In the genomic region with DNA sequence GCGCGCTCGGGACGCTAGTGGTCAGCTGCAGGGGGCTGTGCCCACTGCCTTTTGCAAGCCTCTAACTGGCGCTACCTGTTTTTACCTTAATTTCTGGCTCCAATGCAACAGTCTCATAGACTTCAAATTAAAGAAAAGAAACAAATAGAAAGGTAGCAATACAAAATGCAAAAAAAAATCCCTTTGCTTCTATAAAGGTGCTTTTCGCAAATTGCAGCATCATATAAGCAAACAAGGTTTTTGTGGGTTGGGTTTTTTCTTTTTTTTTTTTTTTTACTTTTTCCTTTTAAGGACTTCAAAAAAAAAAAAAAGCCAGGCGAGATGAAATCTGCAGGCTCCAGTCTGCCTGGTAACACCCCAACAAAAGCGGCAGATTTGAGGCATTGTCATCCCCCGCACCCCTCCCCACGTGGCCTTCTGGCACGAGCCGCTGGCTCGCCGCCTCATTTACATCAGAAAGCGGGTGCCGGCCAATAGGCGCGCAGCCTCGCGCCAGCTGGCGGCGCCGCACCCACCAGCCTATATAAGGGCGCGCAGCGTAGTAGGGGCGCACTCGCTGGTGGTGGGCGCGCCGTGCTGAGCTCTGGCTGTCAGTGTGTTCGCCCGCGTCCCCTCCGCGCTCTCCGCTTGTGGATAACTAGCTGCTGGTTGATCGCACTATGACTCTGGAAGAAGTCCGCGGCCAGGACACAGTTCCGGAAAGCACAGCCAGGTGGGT, we compare ENCODE assay signal across 8 cellular contexts. TPM values are rescaled to one million over a fixed set of nuclear protein-coding genes. Genes with fewer than 3 reads are reported as not detected.
A peak's percentile ranks its signal among the peaks of the same experiment; 100 is the strongest.
DNase-seq lines count a peak whose midpoint lies in the region; ATAC-seq and TF ChIP-seq lines count a peak whose summit lies in the region.

A gene with protein sequence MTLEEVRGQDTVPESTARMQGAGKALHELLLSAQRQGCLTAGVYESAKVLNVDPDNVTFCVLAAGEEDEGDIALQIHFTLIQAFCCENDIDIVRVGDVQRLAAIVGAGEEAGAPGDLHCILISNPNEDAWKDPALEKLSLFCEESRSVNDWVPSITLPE (plus strand): TSS at position 550 of the 718 bp plus-strand sequence. CDS start 110 bp downstream, at position 660.

- H3K4me1 ChIP-seq in duodenal mucosa (ENCODE audit: control insufficient read depth in 1 of 2, insufficient read depth in 2 of 2, low read length in 2 of 2), result peaks cover 24 to 39% of the 10 kb centered on the region in 2 donors
- H3K4me1 ChIP-seq in lower lobe of right lung, result peaks cover 41% of the 10 kb centered on the region

- H3K27me3 Mint-ChIP-seq in activated CD4-positive, alpha-beta memory T cell treated with anti-CD3 and anti-CD28 coated beads, Interleukin-2, amount 10 ng/mL, durations not matched to agents 7 days and 5 days, result peaks cover 21% of the 10 kb centered on the region

- peaks cover 31% of the 10 kb centered on the region for H3K4me1 Mint-ChIP-seq in activated CD4-positive, alpha-beta memory T cell treated with anti-CD3 and anti-CD28 coated beads, Interleukin-2, amount 10 ng/mL, durations not matched to agents 7 days and 5 days

- peak within 1 kb of the TSS; percentile 78 to 81 for H3K9ac ChIP-seq in duodenal mucosa (ENCODE audit: low read depth in 1 of 2, low read length in 2 of 2)

- ATAC-seq in HG03103 (IDR thresholded peaks at IDR 0.05; ENCODE audit: low read depth, unreplicated experiment) (peak; percentile 29), lower lobe of right lung (peak; percentile 80 to 84), GM19463 (IDR thresholded peaks at IDR 0.05; ENCODE audit: unreplicated experiment) (no peak)

- CTCF ChIA-PET in activated CD4-positive, alpha-beta memory T cell treated with anti-CD3 and anti-CD28 coated beads, Interleukin-2, amount 10 ng/mL, durations not matched to agents 7 days and 5 days (lab: Charles Lee), result interaction anchor here (0.7 to 11.9 kb wide), 9 partner anchors 76 to 497 kb away, joined by 3 to 235 read pairs (median 4); no protein-coding TSS in a partner anchor

- DNase-seq in NCI-H446 treated with DMSO at 0.1 percent for 48 hours (lab: John Stamatoyannopoulos, UW) (peak; percentile 86), lower lobe of right lung (peak; percentile 95)
- DNase-seq in activated CD4-positive, alpha-beta memory T cell treated with anti-CD3 and anti-CD28 coated beads, Interleukin-2, amount 10 ng/mL, durations not matched to agents 7 days and 5 days, result peak; percentile 96
- DNase-seq in stimulated activated CD4-positive, alpha-beta T cell treated with anti-CD3 and anti-CD28 coated beads, Interleukin-4, amount 100 ng/mL, for 4 hours, result peak; percentile 74 to 93

- peak within 1 kb of the TSS; percentile 89 for H3K4me3 Mint-ChIP-seq in activated CD4-positive, alpha-beta memory T cell treated with anti-CD3 and anti-CD28 coated beads, Interleukin-2, amount 10 ng/mL, durations not matched to agents 7 days and 5 days

- peaks cover 27% of the 10 kb centered on the region for H3K36me3 Mint-ChIP-seq in activated CD4-positive, alpha-beta memory T cell treated with anti-CD3 and anti-CD28 coated beads, Interleukin-2, amount 10 ng/mL, durations not matched to agents 7 days and 5 days (ENCODE audit: low read depth)

- peak; percentile 41 for TF ChIP-seq POLR2A in GM10847 (IDR thresholded peaks at IDR 0.05; ENCODE audit: extremely low read depth, insufficient read length)

- H3K4me3 ChIP-seq in duodenal mucosa (ENCODE audit: low read depth in 1 of 2, low read length in 2 of 2) (peak within 1 kb of the TSS; percentile 83 to 88), lower lobe of right lung (peak within 1 kb of the TSS; percentile 80)

- POLR2A ChIA-PET in activated CD4-positive, alpha-beta memory T cell treated with anti-CD3 and anti-CD28 coated beads, Interleukin-2, amount 10 ng/mL, durations not matched to agents 7 days and 5 days (lab: Charles Lee), result interaction anchor here (0.7 to 3.7 kb wide), 32 partner anchors 9 to 387 kb away, joined by 3 to 43 read pairs (median 5); a partner anchor contains a TSS

- H3K9me3 ChIP-seq in duodenal mucosa (ENCODE audit: control insufficient read depth in 1 of 2, low read length in 2 of 2) (no peaks in the 10 kb centered on the region), lower lobe of right lung (no peaks in the 10 kb centered on the region)

- H3K27ac ChIP-seq in duodenal mucosa (ENCODE audit: low read depth, low read length), result peak within 1 kb of the TSS; percentile 82
- H3K27ac ChIP-seq in lower lobe of right lung, result peak within 1 kb of the TSS; percentile 93

- H3K27ac Mint-ChIP-seq in activated CD4-positive, alpha-beta memory T cell treated with anti-CD3 and anti-CD28 coated beads, Interleukin-2, amount 10 ng/mL, durations not matched to agents 7 days and 5 days, result peak within 1 kb of the TSS; percentile 82

- intact Hi-C loops in lower lobe of right lung (cut with DNase I), result no loop called here

- H3K27me3 ChIP-seq in duodenal mucosa (ENCODE audit: control insufficient read depth in 1 of 2, insufficient read depth in 2 of 2, low read length in 2 of 2), result no peaks in the 10 kb centered on the region
- no peaks in the 10 kb centered on the region for H3K27me3 ChIP-seq in lower lobe of right lung (ENCODE audit: low read depth)

- H3K36me3 ChIP-seq in duodenal mucosa (ENCODE audit: control insufficient read depth in 1 of 2, insufficient read depth in 2 of 2, low read length in 2 of 2) (no peaks in the 10 kb centered on the region), lower lobe of right lung (no peaks in the 10 kb centered on the region)

- no peaks in the 10 kb centered on the region for H3K9me3 Mint-ChIP-seq in activated CD4-positive, alpha-beta memory T cell treated with anti-CD3 and anti-CD28 coated beads, Interleukin-2, amount 10 ng/mL, durations not matched to agents 7 days and 5 days

- TF ChIP-seq CTCF in lower lobe of right lung (IDR thresholded peaks at IDR 0.05), result peak; percentile 15

RNA-seq across cellular contexts. Expression of the gene that starts here (rescaled TPM):
- total RNA-seq in activated CD4-positive, alpha-beta memory T cell treated with anti-CD3 and anti-CD28 coated beads, Interleukin-2, amount 10 ng/mL, durations not matched to agents 7 days and 5 days, result 10 to 100 TPM; 40.0 to 40.4 TPM
- 14.4 TPM for total RNA-seq in lower lobe of right lung
